In the genomic region with DNA sequence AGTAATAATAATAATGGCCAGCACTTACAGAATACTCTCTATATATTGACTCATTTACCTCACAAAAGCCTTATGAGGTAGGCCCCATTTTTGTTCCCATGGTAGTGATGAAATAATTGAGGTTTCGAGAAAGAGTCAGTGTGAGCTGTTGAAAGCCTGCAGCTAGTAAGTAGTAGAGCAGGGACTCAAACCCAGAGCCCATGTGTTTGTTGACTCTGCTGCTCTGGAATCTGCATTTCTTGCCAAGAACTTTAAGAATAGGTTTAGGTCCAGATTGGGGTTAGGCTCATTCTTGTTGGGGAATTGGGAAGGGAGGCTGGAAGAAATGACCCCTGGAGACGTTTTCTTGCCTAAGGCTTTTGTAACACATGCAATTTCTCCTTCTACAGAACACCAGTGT, we compare ENCODE assay signal across 25 cellular contexts.
"Had no signal": no experiment of that assay in that cellular context is flagged by ENCODE, and none has a peak within 500 bp of the region (broad histone marks: within the 10 kb centered on the region; RNA-seq: fewer than 3 reads in every experiment).

No MANE protein-coding gene starts in this region.

- H3K9me3 Mint-ChIP-seq: activated naive CD8-positive, alpha-beta T cell treated with anti-CD3 and anti-CD28 coated beads, Interleukin-2, amount 10 ng/mL, durations not matched to agents 7 days and 5 days; natural killer cell had no signal

- H3K4me3 ChIP-seq: left ventricle myocardium inferior, lung, spleen, suprapubic skin, tibial artery, upper lobe of right lung had no signal

- H3K27ac Mint-ChIP-seq: activated naive CD8-positive, alpha-beta T cell treated with anti-CD3 and anti-CD28 coated beads, Interleukin-2, amount 10 ng/mL, durations not matched to agents 7 days and 5 days; natural killer cell; T-helper 1 cell treated with Interleukin-12 subunit alpha and Interleukin-12 subunit beta and Interleukin-4 antibody, amounts not matched to agents 30 μg/mL and 1 μg/mL, for 36 hours had no signal

- H3K4me1 Mint-ChIP-seq: activated naive CD8-positive, alpha-beta T cell treated with anti-CD3 and anti-CD28 coated beads, Interleukin-2, amount 10 ng/mL, durations not matched to agents 7 days and 5 days; natural killer cell had no signal

- H3K4me3 Mint-ChIP-seq: activated naive CD8-positive, alpha-beta T cell treated with anti-CD3 and anti-CD28 coated beads, Interleukin-2, amount 10 ng/mL, durations not matched to agents 7 days and 5 days; natural killer cell; T-helper 1 cell treated with Interleukin-12 subunit alpha and Interleukin-12 subunit beta and Interleukin-4 antibody, amounts not matched to agents 30 μg/mL and 1 μg/mL, for 36 hours had no signal

- H3K36me3 Mint-ChIP-seq: natural killer cell had no signal

- ATAC-seq: activated CD4-positive, CD25-positive, alpha-beta regulatory T cell treated with anti-CD3 and anti-CD28 coated beads, Interleukin-2, amount 50 U/mL, for 24 hours; natural killer cell; right cardiac atrium had no signal

- DNase-seq: activated CD4-positive, alpha-beta T cell treated with anti-CD3 and anti-CD28 coated beads for 48 hours; activated CD4-positive, alpha-beta T cell treated with anti-CD3 and anti-CD28 coated beads, Interleukin-2, amount 50 U/mL, for 48 hours; activated CD8-positive, alpha-beta memory T cell treated with anti-CD3 and anti-CD28 coated beads for 24 hours; activated effector memory CD4-positive, alpha-beta T cell treated with Interleukin-2 at 50 U/mL for 16 hours; activated naive CD4-positive, alpha-beta T cell treated with Interleukin-2 at 50 U/mL for 16 hours; activated naive CD8-positive, alpha-beta T cell treated with anti-CD3 and anti-CD28 coated beads, Interleukin-2, amount 10 ng/mL, durations not matched to agents 7 days and 5 days; amygdala; central memory CD4-positive, alpha-beta T cell; dermis blood vessel endothelial cell; effector CD8-positive, alpha-beta T cell; glutamatergic neuron; left ventricle myocardium inferior; mesendoderm; natural killer cell; posterior cingulate gyrus; right cardiac atrium; spleen; stimulated activated naive CD4-positive, alpha-beta T cell; T-helper 9 cell; tibial artery; upper lobe of right lung had no signal
